ENCODE assay signal across 6 cellular contexts in genomic region chr16:1379863-1380174, GRCh38. TPM values are rescaled to one million over a fixed set of nuclear protein-coding genes. Genes with fewer than 3 reads are reported as not detected.
A peak's percentile ranks its signal among the peaks of the same experiment; 100 is the strongest.
DNase-seq lines count a peak whose midpoint lies in the region; TF ChIP-seq lines count a peak whose summit lies in the region.

No MANE protein-coding gene starts in this region.

- no peak overlapping the region for H3K9ac ChIP-seq in colonic mucosa (ENCODE audit: low read depth in 2 of 2, low read length in 2 of 2)

- H3K36me3 ChIP-seq in colonic mucosa: no peaks in the 10 kb centered on the region

- H3K27me3 ChIP-seq in colonic mucosa: no peaks in the 10 kb centered on the region

- intact Hi-C loops in colonic mucosa (cut with DNase I): no loop called here

- TF ChIP-seq CTCF in colonic mucosa (IDR thresholded peaks at IDR 0.05): no peak

- H3K27ac Mint-ChIP-seq in T-helper 2 cell treated with Interferon-gamma antibody and Interleukin-4, amounts not matched to agents 5 μg/mL and 100 μg/mL, for 36 hours: peak overlapping the region; percentile 52
- H3K27ac Mint-ChIP-seq in stimulated activated naive CD8-positive, alpha-beta T cell treated with anti-CD3 and anti-CD28 coated beads, Interleukin-15, Interleukin-2, amounts not matched to agents 100 ng/mL and 50 ng/mL, for 24 hours: peak overlapping the region; percentile 84

- H3K27me3 Mint-ChIP-seq in T-helper 2 cell treated with Interferon-gamma antibody and Interleukin-4, amounts not matched to agents 5 μg/mL and 100 μg/mL, for 36 hours (ENCODE audit: low read depth): no peaks in the 10 kb centered on the region
- no peaks in the 10 kb centered on the region for H3K27me3 Mint-ChIP-seq in stimulated activated naive CD8-positive, alpha-beta T cell treated with anti-CD3 and anti-CD28 coated beads, Interleukin-15, Interleukin-2, amounts not matched to agents 100 ng/mL and 50 ng/mL, for 24 hours

- peaks cover 8% of the 10 kb centered on the region for H3K4me1 Mint-ChIP-seq in T-helper 2 cell treated with Interferon-gamma antibody and Interleukin-4, amounts not matched to agents 5 μg/mL and 100 μg/mL, for 36 hours (ENCODE audit: low read depth)
- H3K4me1 Mint-ChIP-seq in stimulated activated naive CD8-positive, alpha-beta T cell treated with anti-CD3 and anti-CD28 coated beads, Interleukin-15, Interleukin-2, amounts not matched to agents 100 ng/mL and 50 ng/mL, for 24 hours (ENCODE audit: low read depth): peaks cover 21% of the 10 kb centered on the region

- DNase-seq in T-helper 2 cell treated with Interferon-gamma antibody and Interleukin-4, amounts not matched to agents 5 μg/mL and 100 μg/mL, for 36 hours (ENCODE audit: low spot score): no peak
- DNase-seq in T-helper 2 cell (no peak), colonic mucosa (no peak), CD1c-positive myeloid dendritic cell (ENCODE audit: extremely low spot score) (no peak), D341Med (ENCODE audit: low spot score) (no peak)

- peaks cover 8% of the 10 kb centered on the region for H3K4me1 ChIP-seq in colonic mucosa

- peak overlapping the region; percentile 53 for H3K4me3 ChIP-seq in colonic mucosa

- H3K27ac ChIP-seq in colonic mucosa: no peak overlapping the region

- H3K4me3 Mint-ChIP-seq in T-helper 2 cell treated with Interferon-gamma antibody and Interleukin-4, amounts not matched to agents 5 μg/mL and 100 μg/mL, for 36 hours: peak overlapping the region; percentile 77
- peak overlapping the region; percentile 73 for H3K4me3 Mint-ChIP-seq in stimulated activated naive CD8-positive, alpha-beta T cell treated with anti-CD3 and anti-CD28 coated beads, Interleukin-15, Interleukin-2, amounts not matched to agents 100 ng/mL and 50 ng/mL, for 24 hours

- H3K9me3 ChIP-seq in colonic mucosa: no peaks in the 10 kb centered on the region

- peaks cover 8% of the 10 kb centered on the region for H3K36me3 Mint-ChIP-seq in T-helper 2 cell treated with Interferon-gamma antibody and Interleukin-4, amounts not matched to agents 5 μg/mL and 100 μg/mL, for 36 hours (ENCODE audit: low read depth)
- peaks cover 4% of the 10 kb centered on the region for H3K36me3 Mint-ChIP-seq in stimulated activated naive CD8-positive, alpha-beta T cell treated with anti-CD3 and anti-CD28 coated beads, Interleukin-15, Interleukin-2, amounts not matched to agents 100 ng/mL and 50 ng/mL, for 24 hours (ENCODE audit: low read depth)

- no peaks in the 10 kb centered on the region for H3K9me3 Mint-ChIP-seq in T-helper 2 cell treated with Interferon-gamma antibody and Interleukin-4, amounts not matched to agents 5 μg/mL and 100 μg/mL, for 36 hours
- no peaks in the 10 kb centered on the region for H3K9me3 Mint-ChIP-seq in stimulated activated naive CD8-positive, alpha-beta T cell treated with anti-CD3 and anti-CD28 coated beads, Interleukin-15, Interleukin-2, amounts not matched to agents 100 ng/mL and 50 ng/mL, for 24 hours

RNA-seq across cellular contexts. Expression of gene GNPTG, which starts 28.1 kb away (rescaled TPM):
- total RNA-seq in colonic mucosa: 10 to 100 TPM; 48.2 to 59.1 TPM

RNA-seq across cellular contexts. Expression of gene TSR3, which starts 28.1 kb away (rescaled TPM):
- 10 to 100 TPM; 39.6 to 74.4 TPM for total RNA-seq in colonic mucosa

RNA-seq across cellular contexts. Expression of gene UNKL, which starts 34.7 kb away (rescaled TPM):
- 10 to 100 TPM; 11.1 to 11.8 TPM for total RNA-seq in colonic mucosa

RNA-seq across cellular contexts. Expression of gene UQCC4, which starts 40.7 kb away (rescaled TPM):
- total RNA-seq in colonic mucosa: 10 to 100 TPM; 14.0 to 21.6 TPM

RNA-seq across cellular contexts. Expression of gene BAIAP3, which starts 46.4 kb away (rescaled TPM):
- 1 to 10 TPM; 5.5 to 9.8 TPM for total RNA-seq in colonic mucosa
